ENCODE assay signal across 1 cellular context in genomic region chr17:7929158-7930029, GRCh38.
A peak's percentile ranks its signal among the peaks of the same experiment; 100 is the strongest.
TF ChIP-seq lines count a peak whose summit lies in the region.

TSS of gene KCNAB3 (minus strand) at chr17:7929856. CDS start at chr17:7929435, 421 bp downstream.

TF ChIP-seq in H1, 55 proteins besides CTCF, POLR2A, EP300 and RAD21:
- TF ChIP-seq ASH2L (IDR thresholded peaks at IDR 0.05; ENCODE audit: low read length) (peak; percentile 24), CHD2 (IDR thresholded peaks at IDR 0.05; ENCODE audit: low read length) (peak; percentile 29), EGR1 (IDR thresholded peaks at IDR 0.05; ENCODE audit: borderline replicate concordance, low read depth, low read length) (peak; percentile 65; the same call in 1 of the 2 replicates), SUZ12 (IDR thresholded peaks at IDR 0.05; ENCODE audit: low read length) (peak; percentile 43), USF2 (IDR thresholded peaks at IDR 0.05; ENCODE audit: low read length) (no peak), CREB1 (IDR thresholded peaks at IDR 0.05) (peak; percentile 62; the same call in 1 of the 2 replicates), SP1 (IDR thresholded peaks at IDR 0.05; ENCODE audit: low read depth, low read length) (0 out of 2 replicates have a peak, but pooled peaks have one; percentile 22), EZH2 (IDR thresholded peaks at IDR 0.05; ENCODE audit: low read depth, low read length, severe bottlenecking) (peak; percentile 44), POU5F1 (IDR thresholded peaks at IDR 0.05; ENCODE audit: low read depth, low read length) (no peak), CBX8 (IDR thresholded peaks at IDR 0.05; ENCODE audit: borderline replicate concordance, low read depth, low read length) (no peak), RNF2 (IDR thresholded peaks at IDR 0.05; ENCODE audit: borderline replicate concordance, low read depth, low read length, missing control alignments, poor library complexity, severe bottlenecking) (peak; percentile 41)
